8 cellular contexts compared by ENCODE assay signal in the genomic region with DNA sequence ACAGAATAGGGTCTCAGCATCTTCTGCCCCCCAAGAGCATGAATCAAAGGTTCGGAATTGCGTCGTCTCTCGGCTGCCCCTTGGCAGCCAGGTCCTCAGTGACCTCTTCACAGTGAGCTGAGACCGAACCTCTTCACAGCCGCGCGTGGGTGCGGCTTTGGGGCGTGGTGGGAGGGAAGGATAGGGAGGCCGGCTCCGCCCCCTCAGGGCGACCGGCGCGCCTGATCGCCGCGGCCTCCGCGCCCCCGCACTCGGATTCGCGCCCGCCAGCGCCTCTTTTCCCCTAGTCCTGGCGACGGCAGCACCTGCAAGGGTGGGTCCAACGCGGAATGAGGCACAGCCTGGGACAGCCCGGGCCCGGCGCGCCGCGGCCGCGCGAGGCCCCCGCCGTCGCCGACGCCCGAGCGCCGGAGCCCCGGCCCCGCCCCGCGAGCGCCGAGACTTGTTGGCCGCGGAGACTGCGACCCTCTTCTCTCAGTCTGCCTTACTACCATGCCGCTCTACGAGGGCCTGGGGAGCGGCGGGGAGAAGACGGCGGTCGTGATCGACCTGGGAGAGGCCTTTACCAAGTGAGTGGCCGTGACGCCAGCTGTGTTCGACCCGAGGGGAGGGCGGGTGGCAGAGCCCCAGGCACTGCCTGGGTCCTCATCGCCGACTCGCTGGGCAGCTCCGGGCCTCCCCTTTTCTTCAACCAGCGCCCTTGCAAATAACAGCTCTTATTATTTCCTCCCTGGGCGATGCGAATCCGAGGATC. TPM values are rescaled to one million over a fixed set of nuclear protein-coding genes. Genes with fewer than 3 reads are reported as not detected.
A peak's percentile ranks its signal among the peaks of the same experiment; 100 is the strongest.
DNase-seq lines count a peak whose midpoint lies in the region; ATAC-seq and TF ChIP-seq lines count a peak whose summit lies in the region.

TSS of gene ACTR10 (plus strand) at position 424 of the 754 bp plus-strand sequence. CDS start at position 493, 69 bp downstream.

- H3K9me3 Mint-ChIP-seq in IgD-negative memory B cell: no peaks in the 10 kb centered on the region

- no peak for TF ChIP-seq CTCF in PC-3 (conservative IDR thresholded peaks at IDR 0.05; ENCODE audit: low read depth, low read length)
- TF ChIP-seq CTCF in mucosa of descending colon (IDR thresholded peaks at IDR 0.05): no peak

- H3K79me2 ChIP-seq in PC-3 (ENCODE audit: low read length): peaks cover 26% of the 10 kb centered on the region

- peaks cover 10% of the 10 kb centered on the region; the same call in 1 of the 2 replicates for H3K27me3 ChIP-seq in PC-3 (ENCODE audit: low read length)

- peaks cover 16 to 32% (median 26%) of the 10 kb centered on the region in 3 donors for H3K4me1 Mint-ChIP-seq in IgD-negative memory B cell

- intact Hi-C loops in PC-3 (cut with micrococcal nuclease): loop anchor here (1.0 to 2.0 kb wide), 4 partner anchors 44 to 99 kb away; partner anchors contain the start of genes ARID4A, ARMH4 and PSMA3
- intact Hi-C loops in mucosa of descending colon (cut with DNase I, micrococcal nuclease): no loop called here

- peaks cover 3% of the 10 kb centered on the region for H3K27me3 Mint-ChIP-seq in IgD-negative memory B cell

- ATAC-seq in GM21576 (IDR thresholded peaks at IDR 0.05; ENCODE audit: unreplicated experiment): peak; percentile 92
- peak; percentile 94 for ATAC-seq in PC-3
- peak; percentile 98 for ATAC-seq in mucosa of descending colon

- peak within 1 kb of the TSS; percentile 88 for H3K4me3 ChIP-seq in PC-3 (ENCODE audit: low read length)
- peak within 1 kb of the TSS; percentile 75 for H3K4me3 ChIP-seq in mucosa of descending colon

- CTCF ChIA-PET in PC-3 (lab: Charles Lee): no interaction called here

- DNase-seq in DMS153 (lab: John Stamatoyannopoulos, UW): peak; percentile 70
- peak; percentile 99 for DNase-seq in PC-3
- DNase-seq in activated T-cell treated with anti-CD3 and anti-CD28 coated beads for 48 hours (ENCODE audit: low read depth): peak; percentile 91
- no peak for DNase-seq in epithelial cell of prostate (ENCODE audit: low read depth, low spot score)
- DNase-seq in mucosa of descending colon: peak; percentile 91 to 95 (median 92)
- DNase-seq in stimulated activated CD8-positive, alpha-beta memory T cell treated with anti-CD3 and anti-CD28 coated beads, Interleukin-4, amount 100 ng/mL, for 1 hour (ENCODE audit: low read depth in 2 of 2, low spot score in 1 of 2): peak; percentile 63 to 76

- no peaks in the 10 kb centered on the region for H4K20me1 ChIP-seq in PC-3 (ENCODE audit: low read length)

- POLR2A ChIA-PET in PC-3 (lab: Charles Lee; ENCODE audit: unreplicated experiment): interaction anchor here (0.5 to 1.5 kb wide), 3 partner anchors 98 to 157 kb away, joined by 3 to 4 read pairs (median 3); partner anchors contain the start of gene ARID4A

- H3K9ac ChIP-seq in PC-3 (ENCODE audit: low read length): peak within 1 kb of the TSS; percentile 84

- peak within 1 kb of the TSS; percentile 91 for H2AFZ ChIP-seq in PC-3 (ENCODE audit: low read length)

- H3K36me3 Mint-ChIP-seq in IgD-negative memory B cell: peaks cover 3% of the 10 kb centered on the region

- H3F3A ChIP-seq in PC-3 (ENCODE audit: low read length, unreplicated experiment): no peaks in the 10 kb centered on the region

- H3K4me2 ChIP-seq in PC-3 (ENCODE audit: low read length): peak within 1 kb of the TSS; percentile 87

- H3K4me3 Mint-ChIP-seq in IgD-negative memory B cell: peak within 1 kb of the TSS; percentile 94 to 99 (median 99)

- H3K36me3 ChIP-seq in PC-3 (ENCODE audit: low read depth, low read length) (peaks cover 10% of the 10 kb centered on the region; the same call in 1 of the 2 replicates), mucosa of descending colon (ENCODE audit: low read depth) (no peaks in the 10 kb centered on the region)

- H3K27ac ChIP-seq in PC-3 (ENCODE audit: low read length) (peak within 1 kb of the TSS; percentile 55), epithelial cell of prostate (peak within 1 kb of the TSS; percentile 77)

- H3K9me3 ChIP-seq in PC-3 (ENCODE audit: low read length) (no peaks in the 10 kb centered on the region), mucosa of descending colon (no peaks in the 10 kb centered on the region)

- BruUV-seq in PC-3 (replicated peaks; lab: Mats Ljungman, UMichigan): no TSS peak

- H3K9me2 ChIP-seq in PC-3 (replicated peaks; ENCODE audit: low read length): no peaks in the 10 kb centered on the region

- H3K4me1 ChIP-seq in PC-3 (ENCODE audit: insufficient read depth, low read length) (peaks cover 15% of the 10 kb centered on the region; the same call in 1 of the 2 replicates), mucosa of descending colon (ENCODE audit: low read depth) (peaks cover 17% of the 10 kb centered on the region)

- H3K27ac Mint-ChIP-seq in IgD-negative memory B cell: peak within 1 kb of the TSS; percentile 92 to 96 (median 96)

RNA-seq across cellular contexts. Expression of gene ACTR10, which starts in this region (rescaled TPM):
- polyA plus RNA-seq in IgD-negative memory B cell: 49.9 TPM
- total RNA-seq in PC-3 (2014; rRNA removed): 118 and 126 TPM in 2 replicates
- 10 to 100 TPM; 53.1 to 56.5 (median 54.1) TPM for total RNA-seq in mucosa of descending colon
